ENCODE assay signal across 32 cellular contexts in genomic region chr5:153081385-153081784, GRCh38.
A peak's percentile ranks its signal among the peaks of the same experiment; 100 is the strongest.
DNase-seq lines count a peak whose midpoint lies in the region; ATAC-seq, FAIRE-seq and TF ChIP-seq lines count a peak whose summit lies in the region.
"Had no signal": no experiment of that assay in that cellular context is flagged by ENCODE, and none has a peak within 500 bp of the region (broad histone marks: within the 10 kb centered on the region; RNA-seq: fewer than 3 reads in every experiment).

No MANE protein-coding gene starts in this region.

- H3K36me3 Mint-ChIP-seq in nephron progenitor cell (ENCODE audit: low read depth): no peaks in the 10 kb centered on the region
- H3K36me3 Mint-ChIP-seq: CD8-positive, alpha-beta T cell; naive thymus-derived CD4-positive, alpha-beta T cell had no signal

- H3K36me3 ChIP-seq in RWPE2 (ENCODE audit: low read depth) (no peaks in the 10 kb centered on the region), HepG2 (replicated peaks in 1 of 2; ENCODE audit: control insufficient read depth in 1 of 2, insufficient read depth in 2 of 2, low read length in 2 of 2) (no peaks in the 10 kb centered on the region), tibial nerve (no peaks in the 10 kb centered on the region)
- H3K36me3 ChIP-seq: colonic mucosa, SJSA1, thyroid gland had no signal

- in situ Hi-C loops in HepG2 (cut with HindIII; ENCODE audit: extremely low pct_ligation_motif_present, low pct_unique_long_range_greater_than_20kb): no loop called here

- H3K9me3 Mint-ChIP-seq in nephron progenitor cell: peaks cover 11% of the 10 kb centered on the region

- WGBS in HepG2 (ENCODE audit: low lambda C conversion rate): 0% methylated on average over 4 of the region's 4 CpGs
- 73 to 84% methylated on average over 4 of the region's 4 CpGs for WGBS in tibial nerve, 2 donors

- ATAC-seq in RWPE2 (ENCODE audit: low read depth): peak; percentile 50
- ATAC-seq in HepG2: no peak
- ATAC-seq: CD8-positive, alpha-beta T cell; left lobe of liver; naive thymus-derived CD4-positive, alpha-beta T cell; Panc1 had no signal

- no peaks in the 10 kb centered on the region for H3K9me3 ChIP-seq in RWPE2 (ENCODE audit: severe bottlenecking)
- H3K9me3 ChIP-seq in HepG2 (ENCODE audit: low read length): peaks cover 54% of the 10 kb centered on the region
- H3K9me3 ChIP-seq in tibial nerve: no peaks in the 10 kb centered on the region
- H3K9me3 ChIP-seq: colonic mucosa, thyroid gland had no signal

- peaks cover 8% of the 10 kb centered on the region for H3K4me1 Mint-ChIP-seq in nephron progenitor cell
- H3K4me1 Mint-ChIP-seq: activated B cell treated with CpG ODN at 0.5 μM for 24 hours; B cell; naive thymus-derived CD4-positive, alpha-beta T cell had no signal

- H3K27me3 ChIP-seq in RWPE2 (ENCODE audit: insufficient read depth, poor library complexity, severe bottlenecking) (no peaks in the 10 kb centered on the region), HepG2 (ENCODE audit: control insufficient read depth in 1 of 2, insufficient read depth in 2 of 2, low read length in 2 of 2) (no peaks in the 10 kb centered on the region), tibial nerve (no peaks in the 10 kb centered on the region)
- H3K27me3 ChIP-seq: colonic mucosa, SJSA1, thyroid gland had no signal

- CTCF ChIA-PET in HepG2 (lab: Yijun Ruan, JAX; ENCODE audit: low intra/inter-chr PET ratio, low total read pairs): no interaction called here

- H3K4me3 Mint-ChIP-seq in nephron progenitor cell: no peak overlapping the region
- H3K4me3 Mint-ChIP-seq: activated B cell treated with CpG ODN at 0.5 μM for 24 hours; activated naive CD4-positive, alpha-beta T cell treated with anti-CD3 and anti-CD28 coated beads for 36 hours; activated T-helper 1 cell treated with anti-CD3 and anti-CD28 coated beads, Interleukin-12 subunit alpha, Interleukin-12 subunit beta, Interleukin-2, Interleukin-4 antibody, amounts not matched to agents 30 ng/mL and 10 ng/mL and 1 ng/mL, durations not matched to agents 14 hours and 24 hours and 36 hours; B cell; CD8-positive, alpha-beta T cell; naive thymus-derived CD4-positive, alpha-beta T cell; stimulated activated naive CD8-positive, alpha-beta T cell treated with anti-CD3 and anti-CD28 coated beads, Interleukin-15, Interleukin-2, amounts not matched to agents 100 ng/mL and 50 ng/mL, for 24 hours had no signal

- H4K20me1 ChIP-seq in HepG2 (ENCODE audit: insufficient read depth, low read length): no peaks in the 10 kb centered on the region

- no peak overlapping the region for H3K4me2 ChIP-seq in HepG2 (ENCODE audit: low read depth, low read length)

- no peak for TF ChIP-seq RAD21 in HepG2 (CRISPR knock-in tag; IDR thresholded peaks at IDR 0.05)

- POLR2A ChIA-PET in HepG2 (lab: Yijun Ruan, JAX): no interaction called here

- no peak overlapping the region for H3K9ac ChIP-seq in HepG2 (ENCODE audit: insufficient read depth, low read depth, low read length)

- H3K27me3 Mint-ChIP-seq in nephron progenitor cell (ENCODE audit: low read depth, poor library complexity): peaks cover 6% of the 10 kb centered on the region
- H3K27me3 Mint-ChIP-seq: activated B cell treated with CpG ODN at 0.5 μM for 24 hours; B cell; stimulated activated naive CD8-positive, alpha-beta T cell treated with anti-CD3 and anti-CD28 coated beads, Interleukin-15, Interleukin-2, amounts not matched to agents 100 ng/mL and 50 ng/mL, for 24 hours had no signal

- TF ChIP-seq POLR2A in HepG2 (IDR thresholded peaks at IDR 0.05; ENCODE audit: insufficient read depth in 1 of 2, low read depth in 2 of 2, low read length in 2 of 2) (no peak), tibial nerve (IDR thresholded peaks at IDR 0.05) (no peak)

- no TSS peak for BruUV-seq in HepG2 (replicated peaks; lab: Mats Ljungman, UMichigan)

- H3K27ac ChIP-seq in RWPE2 (ENCODE audit: poor library complexity, severe bottlenecking): no peak overlapping the region
- no peak overlapping the region for H3K27ac ChIP-seq in HepG2 (ENCODE audit: extremely low read length, insufficient read depth, low read length)
- no peak overlapping the region for H3K27ac ChIP-seq in tibial nerve
- H3K27ac ChIP-seq: colonic mucosa, SJSA1, thyroid gland had no signal

- peaks cover 41% of the 10 kb centered on the region for H3K4me1 ChIP-seq in RWPE2 (ENCODE audit: insufficient read depth, poor library complexity, severe bottlenecking)
- H3K4me1 ChIP-seq in HepG2 (ENCODE audit: insufficient read depth, low read length): no peaks in the 10 kb centered on the region
- H3K4me1 ChIP-seq in tibial nerve: no peaks in the 10 kb centered on the region
- H3K4me1 ChIP-seq: colonic mucosa, SJSA1, thyroid gland had no signal

- no peaks in the 10 kb centered on the region for H3K79me2 ChIP-seq in HepG2 (ENCODE audit: insufficient read depth, low read length)

- H2AFZ ChIP-seq in HepG2 (ENCODE audit: low read length): no peak overlapping the region

- no peak overlapping the region for H3K27ac Mint-ChIP-seq in nephron progenitor cell
- H3K27ac Mint-ChIP-seq: activated B cell treated with CpG ODN at 0.5 μM for 24 hours; activated naive CD4-positive, alpha-beta T cell treated with anti-CD3 and anti-CD28 coated beads for 36 hours; activated T-helper 1 cell treated with anti-CD3 and anti-CD28 coated beads, Interleukin-12 subunit alpha, Interleukin-12 subunit beta, Interleukin-2, Interleukin-4 antibody, amounts not matched to agents 30 ng/mL and 10 ng/mL and 1 ng/mL, durations not matched to agents 14 hours and 24 hours and 36 hours; B cell; CD8-positive, alpha-beta T cell; naive thymus-derived CD4-positive, alpha-beta T cell; stimulated activated naive CD8-positive, alpha-beta T cell treated with anti-CD3 and anti-CD28 coated beads, Interleukin-15, Interleukin-2, amounts not matched to agents 100 ng/mL and 50 ng/mL, for 24 hours had no signal

- DNase-seq in DMS53 (lab: John Stamatoyannopoulos, UW) (peak; percentile 40), LHCN-M2 (ENCODE audit: low read depth) (peak; percentile 19), RWPE2 (ENCODE audit: low spot score) (no peak), HepG2 (ENCODE audit: low spot score) (no peak), tibial nerve (ENCODE audit: low spot score in 2 of 2) (no peak), medulla oblongata (ENCODE audit: extremely low spot score) (no peak), nephron progenitor cell (no peak), RPMI8226 (no peak)
- DNase-seq: activated B cell treated with CpG ODN at 0.5 μM for 24 hours; activated naive CD4-positive, alpha-beta T cell treated with anti-CD3 and anti-CD28 coated beads for 36 hours; amniotic stem cell; CD8-positive, alpha-beta T cell; colonic mucosa; DMS 273 treated with DMSO at 0.1 percent for 48 hours; effector CD8-positive, alpha-beta T cell; erythroblast; foreskin melanocyte; Karpas-422; midbrain; naive thymus-derived CD4-positive, alpha-beta T cell; NCI-H1092 treated with DMSO at 0.1 percent for 48 hours; NCI-H1930; NCI-H226; occipital lobe; small intestine; thyroid gland had no signal

- intact Hi-C loops in HepG2 (cut with micrococcal nuclease; ENCODE audit: unreplicated experiment): no loop called here

- no peak for FAIRE-seq in HepG2 (lab: Jason Lieb, UNC)
- FAIRE-seq: small intestine had no signal

- TF ChIP-seq EP300 in HepG2 (IDR thresholded peaks at IDR 0.05; ENCODE audit: low read depth in 2 of 2, low read length in 2 of 2): no peak
- TF ChIP-seq EP300 in HepG2 (CRISPR knock-in tag; IDR thresholded peaks at IDR 0.05; ENCODE audit: borderline replicate concordance): no peak
- TF ChIP-seq EP300 in tibial nerve (IDR thresholded peaks at IDR 0.05): no peak

- TF ChIP-seq CTCF in RWPE2 (IDR thresholded peaks at IDR 0.05; ENCODE audit: poor library complexity, severe bottlenecking): no peak
- no peak for TF ChIP-seq CTCF in HepG2 (CRISPR knock-in tag; IDR thresholded peaks at IDR 0.05)
- no peak for TF ChIP-seq CTCF in tibial nerve (IDR thresholded peaks at IDR 0.05)
- TF ChIP-seq CTCF in nephron progenitor cell (IDR thresholded peaks at IDR 0.05): no peak

- H3K4me3 ChIP-seq in RWPE2 (ENCODE audit: severe bottlenecking) (no peak overlapping the region), HepG2 (replicated peaks in 1 of 3; ENCODE audit: insufficient read depth in 1 of 3, low read depth in 2 of 3, low read length in 3 of 3) (no peak overlapping the region), tibial nerve (no peak overlapping the region)
- H3K4me3 ChIP-seq: colonic mucosa, SJSA1, thyroid gland had no signal

TF ChIP-seq in HepG2, 621 proteins besides CTCF, POLR2A, EP300 and RAD21:
- TF ChIP-seq HOXD1 (CRISPR knock-in tag; IDR thresholded peaks at IDR 0.05) (no peak), CEBPB (IDR thresholded peaks at IDR 0.05; ENCODE audit: borderline replicate concordance, low read depth, low read length) (peak; percentile 85)
TF ChIP-seq in HepG2: peak in this region for 1.

Comparison
In these comparisons a context has a peak if more than half of its experiments do, and no peak if none do; other contexts are left out.
1. DNase-seq: peak in DMS53 (single experiment) and LHCN-M2 (single experiment); none in RWPE2 (single experiment), HepG2 (single experiment), tibial nerve (0 of 2), medulla oblongata (single experiment), nephron progenitor cell (single experiment) and RPMI8226 (single experiment).